ENCODE assay signal across 1 cellular context in genomic region chr1:240666548-240667198, GRCh38.
TF ChIP-seq lines count a peak whose summit lies in the region.

No MANE protein-coding gene starts in this region.

TF ChIP-seq in IMR-90, 13 proteins besides CTCF, POLR2A, EP300 and RAD21 (continued from another document):
- no peak for TF ChIP-seq USF2 (IDR thresholded peaks at IDR 0.05; ENCODE audit: low read depth, low read length)
- TF ChIP-seq BHLHE40 (IDR thresholded peaks at IDR 0.05; ENCODE audit: low read depth, low read length) = no peak
- TF ChIP-seq MAZ (IDR thresholded peaks at IDR 0.05; ENCODE audit: borderline replicate concordance, low read depth, low read length) = no peak
